Comparison of ENCODE assay signal across 1 cellular context in genomic region chr20:3672864-3673550, GRCh38.
TF ChIP-seq lines count a peak whose summit lies in the region.

No MANE protein-coding gene starts in this region.

TF ChIP-seq in endothelial cell of umbilical vein, 7 proteins besides CTCF, POLR2A, EP300 and RAD21:
- TF ChIP-seq POLR2AphosphoS5 (IDR thresholded peaks at IDR 0.05; ENCODE audit: insufficient read depth, low read depth, low read length) (no peak), JUN (IDR thresholded peaks at IDR 0.05; ENCODE audit: borderline replicate concordance, insufficient read depth, insufficient read length, low read depth) (no peak), FOS (IDR thresholded peaks at IDR 0.05; ENCODE audit: borderline replicate concordance, insufficient read depth, low read length) (no peak), MYC (IDR thresholded peaks at IDR 0.05; ENCODE audit: low read depth, low read length) (no peak), MAX (IDR thresholded peaks at IDR 0.05; ENCODE audit: insufficient read depth, insufficient read length) (no peak), EZH2 (IDR thresholded peaks at IDR 0.05; ENCODE audit: borderline replicate concordance, low read depth, low read length, severe bottlenecking) (peak; percentile 88), GATA2 (IDR thresholded peaks at IDR 0.05; ENCODE audit: insufficient read depth, insufficient read length, low read depth, low read length) (no peak)
